Comparison of ENCODE assay signal across 8 cellular contexts in the genomic region with DNA sequence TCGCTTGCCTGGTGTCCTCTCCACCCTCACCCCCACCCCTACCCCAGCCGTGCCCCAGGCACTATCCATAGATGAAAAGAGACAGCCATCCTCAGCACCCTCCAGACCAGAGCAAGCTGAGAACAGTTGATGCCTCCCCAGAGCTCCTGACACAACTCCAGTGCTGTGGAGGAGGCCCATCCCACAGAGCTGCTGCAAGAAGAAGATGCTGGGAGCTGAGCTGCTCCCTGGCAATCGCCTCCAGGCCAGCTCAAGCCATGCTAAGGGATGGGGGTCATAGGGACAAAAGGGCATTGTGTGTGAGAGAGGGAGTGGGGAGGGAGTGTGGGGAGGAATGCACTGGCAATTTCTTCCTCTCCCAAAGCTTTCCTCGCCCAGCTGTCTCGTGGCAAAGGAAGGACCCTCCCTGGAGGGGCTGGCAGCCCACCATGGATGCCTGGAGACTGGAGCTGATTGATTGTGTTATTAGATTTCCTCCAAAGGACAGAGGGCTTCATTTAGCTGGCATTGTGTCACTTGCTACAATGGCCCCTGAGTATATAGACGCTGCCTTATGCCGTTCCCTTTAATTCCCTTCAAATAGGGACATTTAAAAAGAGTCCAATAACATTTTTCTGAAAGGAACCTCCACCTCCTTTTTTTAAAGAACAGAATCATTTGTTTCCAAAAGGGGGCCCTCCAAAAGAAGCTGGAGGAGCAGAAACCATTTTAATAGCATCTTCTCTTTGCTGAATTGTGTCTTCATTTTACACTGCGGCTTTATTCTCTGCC.
DNase-seq lines count a peak whose midpoint lies in the region; TF ChIP-seq lines count a peak whose summit lies in the region.

No MANE protein-coding gene starts in this region.

- DNase-seq in NCI-H226 (peak; percentile 7), ascending aorta (ENCODE audit: low spot score in 2 of 2) (no peak), islet precursor cell (peak; percentile 97), smooth muscle cell (lab: John Stamatoyannopoulos, UW; ENCODE audit: unreplicated experiment) (no peak), NCI-H2227 treated with DMSO at 0.1 percent for 48 hours (lab: John Stamatoyannopoulos, UW) (no peak), NCI-H1417 treated with DMSO at 0.1 percent for 48 hours (lab: John Stamatoyannopoulos, UW) (no peak)
- DNase-seq in stimulated activated CD4-positive, alpha-beta T cell treated with anti-CD3 and anti-CD28 coated beads, Interleukin-1b, Interleukin-23, amount 100 ng/mL, for 48 hours = no peak
- no peak for DNase-seq in stimulated activated naive CD4-positive, alpha-beta T cell (lab: John Stamatoyannopoulos, UW)

- H3K4me3 ChIP-seq in ascending aorta (no peak overlapping the region), smooth muscle cell (no peak overlapping the region)

- no peaks in the 10 kb centered on the region for H3K9me3 ChIP-seq in ascending aorta
- H3K9me3 ChIP-seq in smooth muscle cell (replicated peaks; ENCODE audit: low read depth) = no peaks in the 10 kb centered on the region

- H4K20me1 ChIP-seq in smooth muscle cell (ENCODE audit: low read depth) = no peaks in the 10 kb centered on the region

- intact Hi-C loops in ascending aorta (cut with DNase I) = loop anchor here (5.0 kb wide), 1 partner anchor 68 kb away; no protein-coding TSS in a partner anchor

- H3K36me3 ChIP-seq in ascending aorta (no peaks in the 10 kb centered on the region), smooth muscle cell (ENCODE audit: low read depth) (no peaks in the 10 kb centered on the region)

- H3K27ac ChIP-seq in ascending aorta (peak overlapping the region; percentile 78 to 96), smooth muscle cell (ENCODE audit: low read depth) (peak overlapping the region; percentile 58)

- H3K4me2 ChIP-seq in smooth muscle cell = peak overlapping the region; percentile 76

- H3K27me3 ChIP-seq in ascending aorta (no peaks in the 10 kb centered on the region), smooth muscle cell (ENCODE audit: low read depth) (no peaks in the 10 kb centered on the region)

- H3F3A ChIP-seq in smooth muscle cell (ENCODE audit: low read depth) = peaks cover 16% of the 10 kb centered on the region

- H3K9ac ChIP-seq in smooth muscle cell (ENCODE audit: low read depth) = no peak overlapping the region

- no peak overlapping the region for H2AFZ ChIP-seq in smooth muscle cell (ENCODE audit: low read depth)

- H3K4me1 ChIP-seq in ascending aorta (peaks cover 35 to 56% of the 10 kb centered on the region in 2 donors), smooth muscle cell (ENCODE audit: low read depth) (peaks cover 32% of the 10 kb centered on the region)

- no peaks in the 10 kb centered on the region for H3K79me2 ChIP-seq in smooth muscle cell (ENCODE audit: low read depth)

- TF ChIP-seq CTCF in ascending aorta (IDR thresholded peaks at IDR 0.05) = no peak
- no peak for TF ChIP-seq CTCF in smooth muscle cell (IDR thresholded peaks at IDR 0.05; ENCODE audit: borderline replicate concordance, insufficient read depth, poor library complexity, severe bottlenecking)

- 61% methylated on average over 8 of the region's 8 CpGs for WGBS in smooth muscle cell (ENCODE audit: low lambda C conversion rate)

Comparison
In these comparisons a context has a peak if more than half of its experiments do, and no peak if none do; other contexts are left out.
1. DNase-seq: peak in NCI-H226 (single experiment) and islet precursor cell (single experiment); none in ascending aorta (0 of 2), smooth muscle cell (single experiment), stimulated activated CD4-positive, alpha-beta T cell treated with anti-CD3 and anti-CD28 coated beads, Interleukin-1b, Interleukin-23, amount 100 ng/mL, for 48 hours (single experiment), NCI-H2227 treated with DMSO at 0.1 percent for 48 hours (single experiment), NCI-H1417 treated with DMSO at 0.1 percent for 48 hours (single experiment) and stimulated activated naive CD4-positive, alpha-beta T cell (0 of 6).